Comparison of ENCODE assay signal across 15 cellular contexts in genomic region chr15:39817892-39818291, GRCh38. TPM values are rescaled to one million over a fixed set of nuclear protein-coding genes. Genes with fewer than 3 reads are reported as not detected.
A peak's percentile ranks its signal among the peaks of the same experiment; 100 is the strongest.
DNase-seq lines count a peak whose midpoint lies in the region; ATAC-seq and TF ChIP-seq lines count a peak whose summit lies in the region.
"Had no signal": no experiment of that assay in that cellular context is flagged by ENCODE, and none has a peak within 500 bp of the region (broad histone marks: within the 10 kb centered on the region; RNA-seq: fewer than 3 reads in every experiment).

No MANE protein-coding gene starts in this region.

- H2AFZ ChIP-seq in SK-N-SH (ENCODE audit: low read depth), result no peak overlapping the region

- H3K4me1 Mint-ChIP-seq in Caco-2 (ENCODE audit: low read depth, unreplicated experiment), result peaks cover 35% of the 10 kb centered on the region
- H3K4me1 Mint-ChIP-seq: CD14-positive monocyte had no signal

- peaks cover 13% of the 10 kb centered on the region; the same call in 1 of the 2 replicates for H4K20me1 ChIP-seq in SK-N-SH (ENCODE audit: insufficient read depth)

- DNase-seq in Caco-2 (no peak), SK-N-SH (no peak), fibroblast of the aortic adventitia (ENCODE audit: low read depth) (peak; percentile 11), C1 segment of cervical spinal cord (lab: John Stamatoyannopoulos, UW) (no peak)
- DNase-seq in NK-92 treated with Interleukin-12 subunit alpha and Interleukin-12 subunit beta, amount 100 ng/mL, for 24 hours (lab: John Stamatoyannopoulos, UW), result no peak
- DNase-seq: BE2C; CD8-positive, alpha-beta T cell; COR-L47; GOT3 had no signal

- H3K4me1 ChIP-seq in Caco-2 (peaks cover 18% of the 10 kb centered on the region), HUES48 (ENCODE audit: control insufficient read depth, insufficient read depth, low read length) (peaks cover 48% of the 10 kb centered on the region), SK-N-SH (ENCODE audit: control insufficient read depth in 1 of 2, insufficient read depth in 2 of 2, low read depth in 1 of 2, low read length in 1 of 2) (peaks cover 0 to 7% of the 10 kb centered on the region in 2 experiments; a peak in 1 of 4 replicates)
- H3K4me1 ChIP-seq: BE2C, HAP-1 had no signal

- TF ChIP-seq EP300 in SK-N-SH (IDR thresholded peaks at IDR 0.05; ENCODE audit: borderline replicate concordance in 1 of 2, low read depth in 1 of 2, low read length in 1 of 2), result no peak

- ATAC-seq in GM21423 (IDR thresholded peaks at IDR 0.05; ENCODE audit: unreplicated experiment) (no peak), GM21390 (IDR thresholded peaks at IDR 0.05; ENCODE audit: unreplicated experiment) (no peak)
- ATAC-seq: CD8-positive, alpha-beta T cell had no signal

- peaks cover 6% of the 10 kb centered on the region for H3F3A ChIP-seq in SK-N-SH (replicated peaks; ENCODE audit: insufficient read depth)

- H3K79me2 ChIP-seq in SK-N-SH (ENCODE audit: insufficient read depth), result peaks cover 97% of the 10 kb centered on the region

- no TSS peak for BruUV-seq in Caco-2 (replicated peaks; lab: Mats Ljungman, UMichigan)

- no peaks in the 10 kb centered on the region for H3K9me2 ChIP-seq in SK-N-SH

- H3K36me3 Mint-ChIP-seq in Caco-2 (ENCODE audit: insufficient read depth, unreplicated experiment), result no peaks in the 10 kb centered on the region
- H3K36me3 Mint-ChIP-seq: CD14-positive monocyte; CD8-positive, alpha-beta T cell had no signal

- CTCF ChIA-PET in Caco-2 (lab: Charles Lee), result no interaction called here
- CTCF ChIA-PET in SK-N-SH (lab: Yijun Ruan, JAX), result interaction anchor here (1.3 to 1.6 kb wide), 2 partner anchors 9 to 32 kb away, joined by 3 to 7 read pairs; no protein-coding TSS in a partner anchor

- H3K9me3 Mint-ChIP-seq in Caco-2 (ENCODE audit: unreplicated experiment), result peaks cover under 1% of the 10 kb centered on the region
- H3K9me3 Mint-ChIP-seq: CD14-positive monocyte; CD8-positive, alpha-beta T cell had no signal

- no peaks in the 10 kb centered on the region for H3K36me3 ChIP-seq in Caco-2 (ENCODE audit: control insufficient read depth, insufficient read depth, low read length)
- 0 out of 2 replicates have a peak, but pooled peaks cover 6% of the 10 kb centered on the region for H3K36me3 ChIP-seq in HUES48 (ENCODE audit: control insufficient read depth, insufficient read depth, low read length)
- H3K36me3 ChIP-seq in SK-N-SH (replicated peaks in 1 of 2; ENCODE audit: control insufficient read depth in 1 of 2, insufficient read depth in 2 of 2, low read length in 1 of 2), result peaks cover 0 to 3% of the 10 kb centered on the region in 2 experiments
- H3K36me3 ChIP-seq: BE2C, HAP-1 had no signal

- H3K27me3 ChIP-seq in Caco-2 (replicated peaks; ENCODE audit: control insufficient read depth, insufficient read depth, low read length) (no peaks in the 10 kb centered on the region), HUES48 (ENCODE audit: control insufficient read depth, insufficient read depth, low read length) (no peaks in the 10 kb centered on the region), SK-N-SH (ENCODE audit: insufficient read depth) (no peaks in the 10 kb centered on the region)
- H3K27me3 ChIP-seq: BE2C had no signal

- TF ChIP-seq CTCF in Caco-2 (IDR thresholded peaks at IDR 0.05; ENCODE audit: insufficient read depth in 1 of 2, low read depth in 1 of 2, low read length in 1 of 2, severe bottlenecking in 1 of 2, unreplicated experiment in 1 of 2) (no peak), SK-N-SH (IDR thresholded peaks at IDR 0.05) (no peak), fibroblast of the aortic adventitia (IDR thresholded peaks at IDR 0.05; ENCODE audit: insufficient read depth, low read length) (no peak)

- peak overlapping the region; percentile 63 for H3K4me3 Mint-ChIP-seq in Caco-2 (ENCODE audit: unreplicated experiment)
- H3K4me3 Mint-ChIP-seq: CD14-positive monocyte; CD8-positive, alpha-beta T cell had no signal

- H3K9me3 ChIP-seq in Caco-2 (no peaks in the 10 kb centered on the region), HUES48 (ENCODE audit: control insufficient read depth, insufficient read depth, low read length) (no peaks in the 10 kb centered on the region), SK-N-SH (no peaks in the 10 kb centered on the region)
- H3K9me3 ChIP-seq: BE2C, HAP-1 had no signal

- intact Hi-C loops in Caco-2 (cut with micrococcal nuclease; ENCODE audit: unreplicated experiment), result no loop called here

- TF ChIP-seq RAD21 in SK-N-SH (IDR thresholded peaks at IDR 0.05; ENCODE audit: low read length), result no peak

- H3K27me3 Mint-ChIP-seq in Caco-2 (ENCODE audit: insufficient read depth, unreplicated experiment), result no peaks in the 10 kb centered on the region

- H3K4me2 ChIP-seq in SK-N-SH, result no peak overlapping the region
- H3K4me2 ChIP-seq: KMS-11 had no signal

- H3K9ac ChIP-seq in HUES48 (ENCODE audit: low read depth, low read length) (peak overlapping the region; percentile 16; the same call in 1 of the 2 replicates), SK-N-SH (no peak overlapping the region)
- H3K9ac ChIP-seq: KMS-11 had no signal

- peak overlapping the region; percentile 1 for H3K27ac ChIP-seq in HUES48 (ENCODE audit: low read depth, low read length)
- H3K27ac ChIP-seq in SK-N-SH (ENCODE audit: low read depth in 2 of 2, low read length in 1 of 2), result no peak overlapping the region; a peak in 1 of 4 replicates
- H3K27ac ChIP-seq: KMS-11 had no signal

- H3K27ac Mint-ChIP-seq in Caco-2 (ENCODE audit: unreplicated experiment), result peak overlapping the region; percentile 49
- H3K27ac Mint-ChIP-seq: CD14-positive monocyte; CD8-positive, alpha-beta T cell had no signal

- POLR2A ChIA-PET in Caco-2 (lab: Charles Lee) (no interaction called here), SK-N-SH (lab: Yijun Ruan, JAX) (no interaction called here)

- no peak overlapping the region for H3K4me3 ChIP-seq in Caco-2 (ENCODE audit: low read depth, low read length)
- no peak overlapping the region for H3K4me3 ChIP-seq in HUES48 (ENCODE audit: low read depth, low read length)
- H3K4me3 ChIP-seq in SK-N-SH (ENCODE audit: low read depth in 2 of 2, low read length in 1 of 2), result no peak overlapping the region
- H3K4me3 ChIP-seq in fibroblast of the aortic adventitia (ENCODE audit: low read depth, low read length), result no peak overlapping the region
- H3K4me3 ChIP-seq: HAP-1 had no signal

TF ChIP-seq in SK-N-SH, 30 proteins besides CTCF, POLR2A, EP300 and RAD21:
- TF ChIP-seq PBX3 (IDR thresholded peaks at IDR 0.05) (0 out of 2 replicates have a peak, but pooled peaks have one; percentile 12), MEF2A (IDR thresholded peaks at IDR 0.05; ENCODE audit: borderline replicate concordance, low read depth) (no peak)
TF ChIP-seq in SK-N-SH: peak in this region for 1.

RNA-seq across cellular contexts. Expression of gene FSIP1, which starts 35.3 kb away (rescaled TPM):
- 1.3 and 2.1 TPM in 2 replicates for total RNA-seq in Caco-2 (2022)
- polyA plus RNA-seq in SK-N-SH (2012; rRNA removed), result 0.43 and 0.45 TPM in 2 replicates
- 0.49 and 0.59 TPM in 2 replicates for polyA plus RNA-seq in SK-N-SH (2012; cell fraction: cytosol; rRNA removed)
- 0.43 and 0.85 TPM in 2 replicates for polyA plus RNA-seq in SK-N-SH (2012; cell fraction: nucleus; rRNA removed)
- 1.4 and 4.2 TPM in 2 replicates for total RNA-seq in fibroblast of the aortic adventitia (ENCODE audit: low replicate concordance)
